Comparison of ENCODE assay signal across 15 cellular contexts in genomic region chr4:26647523-26648224, GRCh38.
"Had no signal": no experiment of that assay in that cellular context is flagged by ENCODE, and none has a peak within 500 bp of the region (broad histone marks: within the 10 kb centered on the region; RNA-seq: fewer than 3 reads in every experiment).

No MANE protein-coding gene starts in this region.

- H3K36me3 ChIP-seq: gastroesophageal sphincter, thyroid gland had no signal

- H3K4me3 ChIP-seq: gastroesophageal sphincter, heart right ventricle, left ventricle myocardium inferior, thyroid gland had no signal

- H3K4me1 ChIP-seq: gastroesophageal sphincter, heart right ventricle, left ventricle myocardium inferior, thyroid gland had no signal

- DNase-seq: activated CD4-positive, alpha-beta T cell treated with anti-CD3 and anti-CD28 coated beads for 48 hours; activated CD8-positive, alpha-beta T cell treated with anti-CD3 and anti-CD28 coated beads for 36 hours; activated naive CD4-positive, alpha-beta T cell treated with anti-CD3 and anti-CD28 coated beads for 36 hours; activated T-cell treated with anti-CD3 and anti-CD28 coated beads, Interleukin-2, amount 50 U/mL, for 1 hour; caudate nucleus; heart right ventricle; left ventricle myocardium inferior; midbrain; retina; stimulated activated CD8-positive, alpha-beta memory T cell treated with anti-CD3 and anti-CD28 coated beads, Interleukin-4, amount 100 ng/mL, for 48 hours; stimulated activated naive CD4-positive, alpha-beta T cell; thyroid gland had no signal

- FAIRE-seq: colon, TTC549 had no signal

- H3K27ac ChIP-seq: gastroesophageal sphincter, heart right ventricle, left ventricle myocardium inferior, thyroid gland had no signal

- H3K9me3 ChIP-seq: gastroesophageal sphincter, left ventricle myocardium inferior, thyroid gland had no signal

- H3K27me3 ChIP-seq: gastroesophageal sphincter, heart right ventricle, thyroid gland had no signal
